23 cellular contexts compared by ENCODE assay signal in genomic region chr11:121198491-121198890, GRCh38.
"Had no signal": no experiment of that assay in that cellular context is flagged by ENCODE, and none has a peak within 500 bp of the region (broad histone marks: within the 10 kb centered on the region; RNA-seq: fewer than 3 reads in every experiment).

No MANE protein-coding gene starts in this region.

- H3K9me3 Mint-ChIP-seq: activated naive CD4-positive, alpha-beta T cell treated with anti-CD3 and anti-CD28 coated beads, Interleukin-2, amount 50 U/mL, for 72 hours; activated T-cell treated with anti-CD3 and anti-CD28 coated beads, Interleukin-2, amount 50 U/mL, for 72 hours; immature natural killer cell; memory B cell; natural killer cell; stimulated activated naive B cell treated with anti-CD40 and anti-IgM and Interleukin-4, amounts not matched to agents 10 μg/mL and 1 μg/mL and 100 μg/mL, for 72 hours had no signal

- H3K27ac Mint-ChIP-seq: activated naive CD4-positive, alpha-beta T cell treated with anti-CD3 and anti-CD28 coated beads, Interleukin-2, amount 50 U/mL, for 72 hours; activated T-cell treated with anti-CD3 and anti-CD28 coated beads, Interleukin-2, amount 50 U/mL, for 72 hours; immature natural killer cell; memory B cell; natural killer cell; stimulated activated naive B cell treated with anti-CD40 and anti-IgM and Interleukin-4, amounts not matched to agents 10 μg/mL and 1 μg/mL and 100 μg/mL, for 72 hours had no signal

- H3K4me1 ChIP-seq: colonic mucosa, thyroid gland had no signal

- H3K4me3 ChIP-seq: colonic mucosa, right lobe of liver, stomach, thyroid gland, upper lobe of right lung had no signal

- DNase-seq: activated CD4-positive, alpha-beta T cell treated with anti-CD3 and anti-CD28 coated beads for 1 hour; activated CD4-positive, alpha-beta T cell treated with anti-CD3 and anti-CD28 coated beads, Interleukin-2, amount 50 U/mL, for 1 hour; activated naive CD4-positive, alpha-beta T cell; activated T-cell treated with anti-CD3 and anti-CD28 coated beads for 4 hours; activated T-cell treated with anti-CD3 and anti-CD28 coated beads, Interleukin-2, amount 50 U/mL, for 72 hours; anterior cingulate cortex; cerebellar nuclear complex; colonic mucosa; effector CD8-positive, alpha-beta T cell; immature natural killer cell; natural killer cell; posterior cingulate gyrus; right lobe of liver; stimulated activated CD4-positive, alpha-beta T cell treated with anti-CD3 and anti-CD28 coated beads, Interleukin-4, amount 100 ng/mL, for 4 hours; stimulated activated CD8-positive, alpha-beta memory T cell treated with anti-CD3 and anti-CD28 coated beads, Interleukin-4, amount 100 ng/mL, for 48 hours; stimulated activated naive B cell treated with anti-CD40 and anti-IgM and Interleukin-4, amounts not matched to agents 10 μg/mL and 1 μg/mL and 100 μg/mL, for 72 hours; stomach; T-helper 2 cell; thyroid gland; upper lobe of right lung had no signal

- H3K36me3 Mint-ChIP-seq: activated naive CD4-positive, alpha-beta T cell treated with anti-CD3 and anti-CD28 coated beads, Interleukin-2, amount 50 U/mL, for 72 hours; immature natural killer cell; natural killer cell; stimulated activated naive B cell treated with anti-CD40 and anti-IgM and Interleukin-4, amounts not matched to agents 10 μg/mL and 1 μg/mL and 100 μg/mL, for 72 hours had no signal

- H3K27me3 ChIP-seq: right lobe of liver, thyroid gland had no signal

- ATAC-seq: activated naive CD4-positive, alpha-beta T cell treated with anti-CD3 and anti-CD28 coated beads, Interleukin-2, amount 50 U/mL, for 72 hours; activated T-cell treated with anti-CD3 and anti-CD28 coated beads, Interleukin-2, amount 50 U/mL, for 72 hours; natural killer cell; stimulated activated naive B cell treated with anti-CD40 and anti-IgM and Interleukin-4, amounts not matched to agents 10 μg/mL and 1 μg/mL and 100 μg/mL, for 72 hours; upper lobe of right lung had no signal

- H3K4me3 Mint-ChIP-seq: activated T-cell treated with anti-CD3 and anti-CD28 coated beads, Interleukin-2, amount 50 U/mL, for 72 hours; immature natural killer cell; memory B cell; natural killer cell; stimulated activated naive B cell treated with anti-CD40 and anti-IgM and Interleukin-4, amounts not matched to agents 10 μg/mL and 1 μg/mL and 100 μg/mL, for 72 hours had no signal

- H3K27ac ChIP-seq: colonic mucosa, epithelial cell of prostate, right lobe of liver, stomach, thyroid gland, upper lobe of right lung had no signal

- H3K4me1 Mint-ChIP-seq: immature natural killer cell had no signal

- H3K9me3 ChIP-seq: colonic mucosa, right lobe of liver, stomach, thyroid gland, upper lobe of right lung had no signal

- H3K36me3 ChIP-seq: colonic mucosa, right lobe of liver, stomach, thyroid gland, upper lobe of right lung had no signal
